8 cellular contexts compared by ENCODE assay signal in the genomic region with DNA sequence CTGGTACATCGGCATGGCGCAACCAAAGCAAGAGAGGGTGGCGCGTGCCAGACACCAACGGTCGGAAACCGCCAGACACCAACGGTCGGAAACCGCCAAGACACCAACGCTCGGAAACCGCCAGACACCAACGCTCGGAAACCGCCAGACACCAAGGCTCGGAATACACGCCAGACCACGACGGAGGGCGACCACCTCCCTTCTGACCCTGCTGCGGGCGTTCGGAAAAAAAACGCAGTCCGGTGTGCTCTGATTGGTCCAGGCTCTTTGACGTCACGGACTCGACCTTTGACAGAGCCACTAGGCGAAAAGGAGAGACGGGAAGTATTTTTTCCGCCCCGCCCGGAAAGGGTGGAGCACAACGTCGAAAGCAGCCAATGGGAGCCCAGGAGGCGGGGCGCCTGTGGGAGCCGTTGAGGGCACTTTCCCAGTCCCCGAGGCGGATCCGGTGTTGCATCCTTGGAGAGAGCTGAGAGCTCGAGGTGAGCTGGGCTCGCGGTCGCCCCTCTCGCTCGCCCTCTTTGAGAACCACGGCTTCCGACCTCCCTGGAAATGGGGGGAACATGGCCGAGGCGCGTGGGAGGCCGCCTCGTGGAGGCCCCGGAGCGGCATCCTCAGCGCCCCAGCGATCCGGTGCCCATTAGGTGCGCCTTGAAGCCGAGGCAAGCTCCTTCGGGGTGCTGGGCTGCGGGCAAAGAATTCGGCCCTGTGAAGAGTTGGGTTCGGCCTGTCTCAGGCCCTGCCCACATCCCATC. TPM values are rescaled to one million over a fixed set of nuclear protein-coding genes. Genes with fewer than 3 reads are reported as not detected.
DNase-seq lines count a peak whose midpoint lies in the region; ATAC-seq and TF ChIP-seq lines count a peak whose summit lies in the region.
"Not testable (repeated sequence)": the region's sequence is repeated elsewhere in the genome, so short reads cannot be mapped to it uniquely, and the experiment has no call there.

No MANE protein-coding gene starts in this region.

- not testable (repeated sequence) for TF ChIP-seq CTCF in C4-2B (conservative IDR thresholded peaks at IDR 0.05)

- ATAC-seq in GM19467 (IDR thresholded peaks at IDR 0.05; ENCODE audit: unreplicated experiment), result peak; percentile 62
- ATAC-seq in HG03280 (IDR thresholded peaks at IDR 0.05; ENCODE audit: unreplicated experiment), result peak; percentile 86
- peak; percentile 81 to 83 for ATAC-seq in naive thymus-derived CD8-positive, alpha-beta T cell

- POLR2A ChIA-PET in naive thymus-derived CD8-positive, alpha-beta T cell (lab: Charles Lee), result not testable (repeated sequence)

- peak; percentile 76 for DNase-seq in T follicular helper cell (ENCODE audit: low read depth)
- peak; percentile 63 for DNase-seq in foreskin melanocyte
- peak; percentile 69 to 98 (median 88) for DNase-seq in naive thymus-derived CD8-positive, alpha-beta T cell
- DNase-seq in stimulated activated CD8-positive, alpha-beta memory T cell treated with anti-CD3 and anti-CD28 coated beads, Interleukin-12 subunit alpha, Interleukin-12 subunit beta, amount 100 ng/mL, for 4 hours (ENCODE audit: low read depth), result peak; percentile 85

- not testable (repeated sequence) for H3K9me3 Mint-ChIP-seq in activated naive CD4-positive, alpha-beta T cell treated with anti-CD3 and anti-CD28 coated beads, Interleukin-2, amount 50 U/mL, for 24 hours; naive thymus-derived CD8-positive, alpha-beta T cell

- not testable (repeated sequence) for H3K36me3 Mint-ChIP-seq in activated naive CD4-positive, alpha-beta T cell treated with anti-CD3 and anti-CD28 coated beads, Interleukin-2, amount 50 U/mL, for 24 hours; naive thymus-derived CD8-positive, alpha-beta T cell

- not testable (repeated sequence) for H3K27me3 Mint-ChIP-seq in activated naive CD4-positive, alpha-beta T cell treated with anti-CD3 and anti-CD28 coated beads, Interleukin-2, amount 50 U/mL, for 24 hours; naive thymus-derived CD8-positive, alpha-beta T cell

- peak overlapping the region; percentile 97 for H3K27ac Mint-ChIP-seq in activated naive CD4-positive, alpha-beta T cell treated with anti-CD3 and anti-CD28 coated beads, Interleukin-2, amount 50 U/mL, for 24 hours
- peak overlapping the region; percentile 95 to 100 (median 98) for H3K27ac Mint-ChIP-seq in naive thymus-derived CD8-positive, alpha-beta T cell

- H3K27ac ChIP-seq in C4-2B, result peak overlapping the region; percentile 95

- H3K4me3 Mint-ChIP-seq in activated naive CD4-positive, alpha-beta T cell treated with anti-CD3 and anti-CD28 coated beads, Interleukin-2, amount 50 U/mL, for 24 hours, result peak overlapping the region; percentile 92
- peak overlapping the region; percentile 88 to 100 (median 97) for H3K4me3 Mint-ChIP-seq in naive thymus-derived CD8-positive, alpha-beta T cell

- H3K4me1 Mint-ChIP-seq in activated naive CD4-positive, alpha-beta T cell treated with anti-CD3 and anti-CD28 coated beads, Interleukin-2, amount 50 U/mL, for 24 hours; naive thymus-derived CD8-positive, alpha-beta T cell: not testable (repeated sequence)

RNA-seq across cellular contexts. Expression of gene SPDYE8, which starts 23.7 kb away (rescaled TPM):
- not detected for total RNA-seq in naive thymus-derived CD8-positive, alpha-beta T cell
- under 1 TPM in 1 of 3 donors, not detected in 2; 0.06 TPM for polyA plus RNA-seq in naive thymus-derived CD8-positive, alpha-beta T cell

RNA-seq across cellular contexts. Expression of gene TRIM74, which starts 36.6 kb away (rescaled TPM):
- total RNA-seq in naive thymus-derived CD8-positive, alpha-beta T cell, result 1 to 10 TPM; 8.3 to 9.1 TPM
- polyA plus RNA-seq in naive thymus-derived CD8-positive, alpha-beta T cell, result under 1 TPM in 2 of 3 donors, not detected in 1; 0.40 to 0.43 TPM

RNA-seq across cellular contexts. Expression of gene SPDYE11, which starts 51.8 kb away (rescaled TPM):
- not detected for total RNA-seq in naive thymus-derived CD8-positive, alpha-beta T cell
- polyA plus RNA-seq in naive thymus-derived CD8-positive, alpha-beta T cell, result under 1 TPM in 2 of 3 donors, not detected in 1; 0.14 to 0.18 TPM

Comparison
In these comparisons a context has a peak if more than half of its experiments do, and no peak if none do; other contexts are left out.
1. Peak in every context shown above with its lines: DNase-seq, ATAC-seq and H3K27ac ChIP-seq.